Comparison of ENCODE assay signal across 1 cellular context in the genomic region with DNA sequence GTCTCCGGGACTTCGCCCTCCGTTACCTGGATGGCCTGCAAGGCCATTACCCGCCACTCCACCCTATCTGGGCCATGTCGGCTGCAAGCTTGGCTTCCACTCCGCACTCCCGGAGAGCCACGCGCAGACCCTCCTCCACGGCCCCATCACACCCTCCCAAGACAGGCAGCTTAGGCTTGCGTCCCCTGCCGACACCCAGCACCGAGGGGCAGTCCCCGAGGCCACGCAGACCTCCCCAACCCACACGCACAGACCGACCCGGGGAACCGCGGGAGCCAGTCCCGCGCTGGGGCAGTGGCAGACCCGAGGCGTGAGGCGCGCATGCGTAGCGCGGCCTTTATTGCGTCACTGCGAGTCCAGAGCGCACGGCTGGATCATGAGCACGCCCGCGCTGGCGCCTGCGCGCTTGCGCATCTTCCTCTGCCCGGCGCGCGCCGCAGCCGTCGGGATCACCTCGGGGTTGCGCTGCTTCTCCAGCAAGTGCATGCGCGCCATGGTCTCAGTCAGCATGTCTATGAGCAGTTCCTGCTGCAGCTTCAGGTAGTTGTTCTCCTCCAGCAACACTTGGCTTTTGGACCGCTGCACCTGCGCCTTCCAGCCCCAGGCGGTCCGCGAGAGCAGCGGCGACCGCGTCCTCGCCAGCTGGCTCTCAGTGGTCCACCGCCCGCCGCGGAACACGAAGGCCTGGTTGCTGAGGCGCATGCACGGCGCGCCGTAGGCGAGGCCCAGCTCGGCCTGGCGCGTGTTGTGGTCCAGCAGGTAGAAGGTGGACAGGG.
A peak's percentile ranks its signal among the peaks of the same experiment; 100 is the strongest.
TF ChIP-seq lines count a peak whose summit lies in the region.

No MANE protein-coding gene starts in this region.

TF ChIP-seq in HEK293, 187 proteins besides CTCF, POLR2A, EP300 and RAD21 (continued from another document):
- TF ChIP-seq, protein P1, sequence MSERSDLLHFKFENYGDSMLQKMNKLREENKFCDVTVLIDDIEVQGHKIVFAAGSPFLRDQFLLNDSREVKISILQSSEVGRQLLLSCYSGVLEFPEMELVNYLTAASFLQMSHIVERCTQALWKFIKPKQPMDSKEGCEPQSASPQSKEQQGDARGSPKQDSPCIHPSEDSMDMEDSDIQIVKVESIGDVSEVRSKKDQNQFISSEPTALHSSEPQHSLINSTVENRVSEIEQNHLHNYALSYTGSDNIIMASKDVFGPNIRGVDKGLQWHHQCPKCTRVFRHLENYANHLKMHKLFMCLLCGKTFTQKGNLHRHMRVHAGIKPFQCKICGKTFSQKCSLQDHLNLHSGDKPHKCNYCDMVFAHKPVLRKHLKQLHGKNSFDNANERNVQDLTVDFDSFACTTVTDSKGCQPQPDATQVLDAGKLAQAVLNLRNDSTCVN (tag by site-specific recombination; optimal IDR thresholded peaks at IDR 0.05): peak; percentile 99
- TF ChIP-seq ZNF404 (tag by site-specific recombination; IDR thresholded peaks at IDR 0.05) (no peak), ZNF133 (tag by site-specific recombination; IDR thresholded peaks at IDR 0.05) (no peak)
- TF ChIP-seq, protein P2, sequence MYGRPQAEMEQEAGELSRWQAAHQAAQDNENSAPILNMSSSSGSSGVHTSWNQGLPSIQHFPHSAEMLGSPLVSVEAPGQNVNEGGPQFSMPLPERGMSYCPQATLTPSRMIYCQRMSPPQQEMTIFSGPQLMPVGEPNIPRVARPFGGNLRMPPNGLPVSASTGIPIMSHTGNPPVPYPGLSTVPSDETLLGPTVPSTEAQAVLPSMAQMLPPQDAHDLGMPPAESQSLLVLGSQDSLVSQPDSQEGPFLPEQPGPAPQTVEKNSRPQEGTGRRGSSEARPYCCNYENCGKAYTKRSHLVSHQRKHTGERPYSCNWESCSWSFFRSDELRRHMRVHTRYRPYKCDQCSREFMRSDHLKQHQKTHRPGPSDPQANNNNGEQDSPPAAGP (tag by site-specific recombination; IDR thresholded peaks at IDR 0.05): peak; percentile 86
